ENCODE assay signal across 22 cellular contexts in the genomic region with DNA sequence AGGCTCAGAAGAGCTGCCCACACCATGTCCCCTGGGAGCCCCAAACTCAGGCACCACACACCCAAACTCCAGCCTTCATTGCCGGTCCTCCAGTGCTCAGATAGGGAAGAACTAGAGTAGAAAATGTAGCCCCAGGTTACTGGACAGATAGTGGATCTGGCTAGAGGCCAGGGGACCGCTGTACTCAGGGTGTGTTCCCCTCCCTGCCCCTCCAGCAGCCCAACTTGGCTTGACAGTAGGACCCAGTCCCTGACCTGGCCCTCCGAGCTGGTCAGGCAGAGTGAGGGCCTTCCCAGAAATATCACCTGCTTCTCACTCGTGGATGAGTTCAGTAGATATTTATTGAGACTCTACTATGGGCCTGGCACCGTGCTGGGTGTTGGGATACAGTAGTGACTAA.
DNase-seq lines count a peak whose midpoint lies in the region; ATAC-seq, FAIRE-seq and TF ChIP-seq lines count a peak whose summit lies in the region.
"Had no signal": no experiment of that assay in that cellular context is flagged by ENCODE, and none has a peak within 500 bp of the region (broad histone marks: within the 10 kb centered on the region; RNA-seq: fewer than 3 reads in every experiment).

No MANE protein-coding gene starts in this region.

- no peaks in the 10 kb centered on the region for H3K36me3 Mint-ChIP-seq in activated CD4-positive, alpha-beta memory T cell treated with anti-CD3 and anti-CD28 coated beads for 36 hours
- H3K36me3 Mint-ChIP-seq: IgD-negative memory B cell had no signal

- H3K4me1 Mint-ChIP-seq in activated CD4-positive, alpha-beta memory T cell treated with anti-CD3 and anti-CD28 coated beads for 36 hours (ENCODE audit: low read depth), result peaks cover 2% of the 10 kb centered on the region

- ATAC-seq in Right ventricle myocardium superior (ENCODE audit: poor library complexity) (no peak), heart right ventricle (no peak), RWPE2 (ENCODE audit: low read depth) (no peak), HG03439 (IDR thresholded peaks at IDR 0.05; ENCODE audit: unreplicated experiment) (no peak)
- ATAC-seq: HCT116, Panc1 had no signal

- no peaks in the 10 kb centered on the region for H3K9me3 ChIP-seq in heart right ventricle
- H3K9me3 ChIP-seq in RWPE2 (ENCODE audit: severe bottlenecking), result no peaks in the 10 kb centered on the region
- H3K9me3 ChIP-seq in kidney (ENCODE audit: control insufficient read depth in 1 of 2, low read length in 2 of 2), result no peaks in the 10 kb centered on the region
- H3K9me3 ChIP-seq: SJCRH30 had no signal

- FAIRE-seq in kidney (lab: Jason Lieb, UNC), result no peak
- FAIRE-seq: A204.1, D721Med, H1 had no signal

- WGBS in heart right ventricle, 2 donors, result 93 to 97% methylated on average over 5 of the region's 5 CpGs

- H3K27me3 Mint-ChIP-seq in activated CD4-positive, alpha-beta memory T cell treated with anti-CD3 and anti-CD28 coated beads for 36 hours, result peaks cover 2% of the 10 kb centered on the region

- H3K27me3 ChIP-seq in heart right ventricle, result no peaks in the 10 kb centered on the region
- no peaks in the 10 kb centered on the region for H3K27me3 ChIP-seq in RWPE2 (ENCODE audit: insufficient read depth, poor library complexity, severe bottlenecking)
- H3K27me3 ChIP-seq: SJCRH30 had no signal

- H3K9me3 Mint-ChIP-seq in activated CD4-positive, alpha-beta memory T cell treated with anti-CD3 and anti-CD28 coated beads for 36 hours, result no peaks in the 10 kb centered on the region
- H3K9me3 Mint-ChIP-seq: IgD-negative memory B cell had no signal

- H3K36me3 ChIP-seq in heart right ventricle, result no peaks in the 10 kb centered on the region
- H3K36me3 ChIP-seq in RWPE2 (ENCODE audit: low read depth), result no peaks in the 10 kb centered on the region
- no peaks in the 10 kb centered on the region for H3K36me3 ChIP-seq in kidney (ENCODE audit: control insufficient read depth in 1 of 2, insufficient read depth in 2 of 2, low read length in 2 of 2)
- H3K36me3 ChIP-seq: SJCRH30 had no signal

- H3K4me1 ChIP-seq in heart right ventricle, result peaks cover 3 to 23% (median 17%) of the 10 kb centered on the region in 9 donors
- peaks cover 2% of the 10 kb centered on the region for H3K4me1 ChIP-seq in RWPE2 (ENCODE audit: insufficient read depth, poor library complexity, severe bottlenecking)
- peaks cover 5 to 9% of the 10 kb centered on the region in 2 donors for H3K4me1 ChIP-seq in kidney (ENCODE audit: control insufficient read depth in 1 of 2, insufficient read depth in 1 of 2, low read depth in 1 of 2, low read length in 2 of 2)

- no peak overlapping the region for H3K4me3 Mint-ChIP-seq in activated CD4-positive, alpha-beta memory T cell treated with anti-CD3 and anti-CD28 coated beads for 36 hours
- H3K4me3 Mint-ChIP-seq: IgD-negative memory B cell had no signal

- no peak overlapping the region for H3K27ac ChIP-seq in heart right ventricle
- H3K27ac ChIP-seq in RWPE2 (ENCODE audit: poor library complexity, severe bottlenecking), result no peak overlapping the region
- H3K27ac ChIP-seq in kidney (ENCODE audit: low read depth in 2 of 2, low read length in 2 of 2), result no peak overlapping the region
- peak overlapping the region; percentile 96 for H3K27ac ChIP-seq in substantia nigra (ENCODE audit: low read depth, low read length, poor library complexity, severe bottlenecking)
- H3K27ac ChIP-seq: SJCRH30 had no signal

- TF ChIP-seq CTCF in heart right ventricle (IDR thresholded peaks at IDR 0.05), result no peak
- no peak for TF ChIP-seq CTCF in RWPE2 (IDR thresholded peaks at IDR 0.05; ENCODE audit: poor library complexity, severe bottlenecking)
- no peak for TF ChIP-seq CTCF in kidney (IDR thresholded peaks at IDR 0.05; ENCODE audit: borderline replicate concordance, extremely low read depth, insufficient read depth)

- no peak overlapping the region for H3K9ac ChIP-seq in kidney (ENCODE audit: low read length in 2 of 2)

- H3K4me3 ChIP-seq in heart right ventricle (no peak overlapping the region), RWPE2 (ENCODE audit: severe bottlenecking) (no peak overlapping the region), kidney (ENCODE audit: low read length in 2 of 2) (no peak overlapping the region)
- H3K4me3 ChIP-seq: SJCRH30 had no signal

- DNase-seq in Right ventricle myocardium superior, result peak; percentile 31
- DNase-seq in heart right ventricle, result no peak
- DNase-seq in RWPE2 (ENCODE audit: low spot score), result peak; percentile 70
- peak; percentile 25 for DNase-seq in kidney
- DNase-seq in substantia nigra (lab: John Stamatoyannopoulos, UW), result peak in 1 of 49 donors; percentile 74
- DNase-seq in activated CD4-positive, alpha-beta memory T cell treated with anti-CD3 and anti-CD28 coated beads for 36 hours, result no peak
- DNase-seq: DMS53; GDM1; NCI-H1694; NCI-H2081; NCI-H2227 treated with DMSO at 0.1 percent for 48 hours; NCI-H510A; NCI-H774; NK-92 treated with Interleukin-12 subunit alpha and Interleukin-12 subunit beta, amount 100 ng/mL, for 24 hours; SJCRH30 had no signal

- H3K27ac Mint-ChIP-seq in activated CD4-positive, alpha-beta memory T cell treated with anti-CD3 and anti-CD28 coated beads for 36 hours, result no peak overlapping the region
- H3K27ac Mint-ChIP-seq: IgD-negative memory B cell had no signal

- POLR2A ChIA-PET in activated CD4-positive, alpha-beta memory T cell treated with anti-CD3 and anti-CD28 coated beads for 36 hours (lab: Charles Lee), result no interaction called here

- intact Hi-C loops in Right ventricle myocardium superior (cut with DNase I), result no loop called here
- intact Hi-C loops in heart right ventricle (cut with DNase I), result loop anchor here in 6 of 10 donors (5.0 to 10.0 kb wide), 4 partner anchors 196 to 424 kb away; no protein-coding TSS in a partner anchor
- intact Hi-C loops in kidney (cut with DNase I), result loop anchor here (10.0 kb wide), 1 partner anchor 374 kb away; no protein-coding TSS in a partner anchor
- intact Hi-C loops in activated CD4-positive, alpha-beta memory T cell treated with anti-CD3 and anti-CD28 coated beads for 36 hours (cut with micrococcal nuclease), result no loop called here

- CTCF ChIA-PET in activated CD4-positive, alpha-beta memory T cell treated with anti-CD3 and anti-CD28 coated beads for 36 hours (lab: Charles Lee), result interaction anchor here (0.9 to 2.8 kb wide), 3 partner anchors 118 to 425 kb away, joined by 3 to 8 read pairs (median 8); no protein-coding TSS in a partner anchor

Comparison
In these comparisons a context has a peak if more than half of its experiments do, and no peak if none do; other contexts are left out.
1. DNase-seq: peak in Right ventricle myocardium superior (single experiment), RWPE2 (single experiment) and kidney (single experiment); none in heart right ventricle (0 of 2) and activated CD4-positive, alpha-beta memory T cell treated with anti-CD3 and anti-CD28 coated beads for 36 hours (single experiment).
2. intact Hi-C loops: an anchor here in heart right ventricle (5.0 to 10.0 kb wide) and kidney (10.0 kb wide); none called in Right ventricle myocardium superior and activated CD4-positive, alpha-beta memory T cell treated with anti-CD3 and anti-CD28 coated beads for 36 hours.